ENCODE assay signal across 1 cellular context in the genomic region with DNA sequence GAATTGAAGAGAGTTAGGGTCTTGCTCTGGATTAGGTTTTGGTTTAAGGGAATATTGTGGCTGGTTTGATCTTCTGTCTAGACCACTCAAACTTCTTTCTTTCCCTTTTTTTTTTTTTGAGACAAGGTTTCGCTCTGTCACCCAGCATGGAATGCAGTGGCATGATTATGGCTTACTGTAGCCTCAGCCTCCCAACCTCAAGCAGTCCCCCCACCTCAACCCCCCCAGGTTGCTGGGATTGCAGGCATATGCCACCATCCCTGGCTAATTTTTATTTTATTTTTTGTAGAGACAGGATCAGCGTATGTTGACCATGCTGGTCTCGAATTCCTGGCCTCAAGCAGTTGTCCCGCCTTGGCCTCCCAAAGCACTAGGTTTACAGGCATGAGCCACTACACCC.
TF ChIP-seq lines count a peak whose summit lies in the region.

No MANE protein-coding gene starts in this region.

TF ChIP-seq in IMR-90, 13 proteins besides CTCF, POLR2A, EP300 and RAD21:
- TF ChIP-seq CHD1 (IDR thresholded peaks at IDR 0.05; ENCODE audit: low read depth, low read length), result no peak
- TF ChIP-seq, protein P1, sequence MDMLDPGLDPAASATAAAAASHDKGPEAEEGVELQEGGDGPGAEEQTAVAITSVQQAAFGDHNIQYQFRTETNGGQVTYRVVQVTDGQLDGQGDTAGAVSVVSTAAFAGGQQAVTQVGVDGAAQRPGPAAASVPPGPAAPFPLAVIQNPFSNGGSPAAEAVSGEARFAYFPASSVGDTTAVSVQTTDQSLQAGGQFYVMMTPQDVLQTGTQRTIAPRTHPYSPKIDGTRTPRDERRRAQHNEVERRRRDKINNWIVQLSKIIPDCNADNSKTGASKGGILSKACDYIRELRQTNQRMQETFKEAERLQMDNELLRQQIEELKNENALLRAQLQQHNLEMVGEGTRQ (IDR thresholded peaks at IDR 0.05; ENCODE audit: low read depth, low read length), result no peak
- no peak for TF ChIP-seq NFE2L2 (IDR thresholded peaks at IDR 0.05; ENCODE audit: low read depth, low read length)
- TF ChIP-seq MAFK (IDR thresholded peaks at IDR 0.05; ENCODE audit: low read depth, low read length), result no peak
- TF ChIP-seq, protein P2, sequence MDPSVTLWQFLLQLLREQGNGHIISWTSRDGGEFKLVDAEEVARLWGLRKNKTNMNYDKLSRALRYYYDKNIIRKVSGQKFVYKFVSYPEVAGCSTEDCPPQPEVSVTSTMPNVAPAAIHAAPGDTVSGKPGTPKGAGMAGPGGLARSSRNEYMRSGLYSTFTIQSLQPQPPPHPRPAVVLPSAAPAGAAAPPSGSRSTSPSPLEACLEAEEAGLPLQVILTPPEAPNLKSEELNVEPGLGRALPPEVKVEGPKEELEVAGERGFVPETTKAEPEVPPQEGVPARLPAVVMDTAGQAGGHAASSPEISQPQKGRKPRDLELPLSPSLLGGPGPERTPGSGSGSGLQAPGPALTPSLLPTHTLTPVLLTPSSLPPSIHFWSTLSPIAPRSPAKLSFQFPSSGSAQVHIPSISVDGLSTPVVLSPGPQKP (IDR thresholded peaks at IDR 0.05; ENCODE audit: borderline replicate concordance, low read depth, low read length), result no peak
- no peak for TF ChIP-seq BHLHE40 (IDR thresholded peaks at IDR 0.05; ENCODE audit: low read depth, low read length)
- TF ChIP-seq FOS (IDR thresholded peaks at IDR 0.05; ENCODE audit: low read depth, low read length), result no peak
- no peak for TF ChIP-seq SMC3 (IDR thresholded peaks at IDR 0.05; ENCODE audit: low read depth, low read length)
- no peak for TF ChIP-seq CEBPB (IDR thresholded peaks at IDR 0.05; ENCODE audit: low read depth, low read length)
- no peak for TF ChIP-seq MXI1 (IDR thresholded peaks at IDR 0.05; ENCODE audit: borderline replicate concordance, low read depth, low read length)
- no peak for TF ChIP-seq MAZ (IDR thresholded peaks at IDR 0.05; ENCODE audit: borderline replicate concordance, low read depth, low read length)
- TF ChIP-seq RFX5 (IDR thresholded peaks at IDR 0.05; ENCODE audit: low read depth, low read length), result no peak
- no peak for TF ChIP-seq RCOR1 (IDR thresholded peaks at IDR 0.05; ENCODE audit: insufficient replicate concordance, low read length)
